In genomic region chr4:86302242-86302641, GRCh38 we compare ENCODE assay signal across 11 cellular contexts. TPM values are rescaled to one million over a fixed set of nuclear protein-coding genes. Genes with fewer than 3 reads are reported as not detected.
DNase-seq lines count a peak whose midpoint lies in the region; TF ChIP-seq lines count a peak whose summit lies in the region.
"Had no signal": no experiment of that assay in that cellular context is flagged by ENCODE, and none has a peak within 500 bp of the region (broad histone marks: within the 10 kb centered on the region; RNA-seq: fewer than 3 reads in every experiment).

No MANE protein-coding gene starts in this region.

- TF ChIP-seq CTCF in hepatocyte (IDR thresholded peaks at IDR 0.05; ENCODE audit: poor library complexity) (no peak), smooth muscle cell (IDR thresholded peaks at IDR 0.05; ENCODE audit: borderline replicate concordance, insufficient read depth, poor library complexity, severe bottlenecking) (no peak), RWPE1 (conservative IDR thresholded peaks at IDR 0.05; ENCODE audit: low read depth) (no peak), HFFc6 (IDR thresholded peaks at IDR 0.05) (no peak)

- CTCF ChIA-PET in RWPE1 (lab: Yijun Ruan, JAX) = no interaction called here

- no peak overlapping the region for H3K27ac ChIP-seq in hepatocyte
- peak overlapping the region; percentile 19 for H3K27ac ChIP-seq in smooth muscle cell (ENCODE audit: low read depth)
- no peak overlapping the region for H3K27ac ChIP-seq in RWPE1

- no peak overlapping the region for H3K4me2 ChIP-seq in hepatocyte
- no peak overlapping the region for H3K4me2 ChIP-seq in smooth muscle cell

- peaks cover 20% of the 10 kb centered on the region; the same call in 1 of the 2 replicates for H3K9me3 Mint-ChIP-seq in HFFc6
- H3K9me3 Mint-ChIP-seq: activated B cell treated with CpG ODN at 0.5 μM for 24 hours had no signal

- no peaks in the 10 kb centered on the region for H3F3A ChIP-seq in smooth muscle cell (ENCODE audit: low read depth)

- H3K4me1 Mint-ChIP-seq in HFFc6 (ENCODE audit: low read depth) = peaks cover 7% of the 10 kb centered on the region

- DNase-seq in NCI-H1436 (lab: John Stamatoyannopoulos, UW) (peak; percentile 11), NCI-H1436 treated with DMSO at 0.1 percent for 48 hours (lab: John Stamatoyannopoulos, UW) (no peak), anterior cingulate cortex (lab: John Stamatoyannopoulos, UW) (peak in 50 of 58 donors; percentile 2 to 83 (median 52)), hepatocyte (ENCODE audit: low spot score) (peak; percentile 44), smooth muscle cell (lab: John Stamatoyannopoulos, UW; ENCODE audit: unreplicated experiment) (no peak), RWPE1 (ENCODE audit: low spot score) (no peak), AG08396 (ENCODE audit: low spot score) (no peak), HFFc6 (no peak)
- DNase-seq: 8988T; activated B cell treated with CpG ODN at 0.5 μM for 24 hours; effector memory CD8-positive, alpha-beta T cell had no signal

- WGBS in hepatocyte (ENCODE audit: low lambda C conversion rate, missing lambda C conversion rate) = 49% methylated on average over 4 of the region's 4 CpGs
- WGBS in smooth muscle cell (ENCODE audit: low lambda C conversion rate) = 54% methylated on average over 4 of the region's 4 CpGs

- no peaks in the 10 kb centered on the region for H3K9me3 ChIP-seq in hepatocyte (ENCODE audit: low read depth)
- no peaks in the 10 kb centered on the region for H3K9me3 ChIP-seq in smooth muscle cell (replicated peaks; ENCODE audit: low read depth)

- H3K4me1 ChIP-seq in hepatocyte (ENCODE audit: insufficient read depth) = no peaks in the 10 kb centered on the region
- H3K4me1 ChIP-seq in smooth muscle cell (ENCODE audit: low read depth) = peaks cover 9% of the 10 kb centered on the region

- H3K27me3 ChIP-seq in hepatocyte (no peaks in the 10 kb centered on the region), smooth muscle cell (ENCODE audit: low read depth) (no peaks in the 10 kb centered on the region)

- no peaks in the 10 kb centered on the region for H3K79me2 ChIP-seq in hepatocyte
- H3K79me2 ChIP-seq in smooth muscle cell (ENCODE audit: low read depth) = no peaks in the 10 kb centered on the region

- H3K27ac Mint-ChIP-seq in HFFc6 = no peak overlapping the region
- H3K27ac Mint-ChIP-seq: activated B cell treated with CpG ODN at 0.5 μM for 24 hours; effector memory CD8-positive, alpha-beta T cell had no signal

- H3K36me3 ChIP-seq in hepatocyte (replicated peaks; ENCODE audit: insufficient read depth, low read depth) (no peaks in the 10 kb centered on the region), smooth muscle cell (ENCODE audit: low read depth) (no peaks in the 10 kb centered on the region)

- no peak overlapping the region for H3K4me3 Mint-ChIP-seq in HFFc6
- H3K4me3 Mint-ChIP-seq: activated B cell treated with CpG ODN at 0.5 μM for 24 hours; effector memory CD8-positive, alpha-beta T cell had no signal

- H3K9ac ChIP-seq in smooth muscle cell (ENCODE audit: low read depth) = no peak overlapping the region

- POLR2A ChIA-PET in RWPE1 (lab: Yijun Ruan, JAX; ENCODE audit: low non-redundant PET) = no interaction called here

- H3K36me3 Mint-ChIP-seq in HFFc6 (ENCODE audit: low read depth) = no peaks in the 10 kb centered on the region

- no peaks in the 10 kb centered on the region for H4K20me1 ChIP-seq in hepatocyte (ENCODE audit: insufficient read depth, poor library complexity, severe bottlenecking)
- H4K20me1 ChIP-seq in smooth muscle cell (ENCODE audit: low read depth) = no peaks in the 10 kb centered on the region

- no peaks in the 10 kb centered on the region; the same call in 1 of the 2 replicates for H3K27me3 Mint-ChIP-seq in HFFc6 (ENCODE audit: insufficient read depth)
- H3K27me3 Mint-ChIP-seq: activated B cell treated with CpG ODN at 0.5 μM for 24 hours; effector memory CD8-positive, alpha-beta T cell had no signal

- no peak overlapping the region for H3K4me3 ChIP-seq in hepatocyte
- H3K4me3 ChIP-seq in smooth muscle cell = no peak overlapping the region

- H2AFZ ChIP-seq in hepatocyte = no peak overlapping the region
- H2AFZ ChIP-seq in smooth muscle cell (ENCODE audit: low read depth) = no peak overlapping the region

- H3K9me2 ChIP-seq in hepatocyte (replicated peaks; ENCODE audit: insufficient read depth) = no peaks in the 10 kb centered on the region

RNA-seq across cellular contexts. Expression of gene MAPK10, which starts 57.6 kb away (rescaled TPM):
- 12.2 and 14.8 TPM in 2 replicates for total RNA-seq in hepatocyte
- polyA plus RNA-seq in hepatocyte = 5.9 and 9.1 TPM in 2 replicates
- total RNA-seq in smooth muscle cell = 4.8 and 13.3 TPM in 2 replicates
- polyA plus RNA-seq in smooth muscle cell = 2.4 and 4.5 TPM in 2 replicates
- 1 to 10 TPM in 3 of 6 experiments, under 1 TPM in 3; 0.79 to 1.8 (median 1.1) TPM for total RNA-seq in HFFc6 (2021; fragmentation: NEBNext Ultra II Directional; extraction: Animal tissue kit (Norgen Biotek cat#: 25700))

Comparison
In these comparisons a context has a peak if more than half of its experiments do, and no peak if none do; other contexts are left out.
1. DNase-seq: peak in NCI-H1436 (single experiment), anterior cingulate cortex (50 of 58) and hepatocyte (single experiment); none in NCI-H1436 treated with DMSO at 0.1 percent for 48 hours (single experiment), smooth muscle cell (single experiment), RWPE1 (single experiment), AG08396 (single experiment) and HFFc6 (single experiment).